8 cellular contexts compared by ENCODE assay signal in the genomic region with DNA sequence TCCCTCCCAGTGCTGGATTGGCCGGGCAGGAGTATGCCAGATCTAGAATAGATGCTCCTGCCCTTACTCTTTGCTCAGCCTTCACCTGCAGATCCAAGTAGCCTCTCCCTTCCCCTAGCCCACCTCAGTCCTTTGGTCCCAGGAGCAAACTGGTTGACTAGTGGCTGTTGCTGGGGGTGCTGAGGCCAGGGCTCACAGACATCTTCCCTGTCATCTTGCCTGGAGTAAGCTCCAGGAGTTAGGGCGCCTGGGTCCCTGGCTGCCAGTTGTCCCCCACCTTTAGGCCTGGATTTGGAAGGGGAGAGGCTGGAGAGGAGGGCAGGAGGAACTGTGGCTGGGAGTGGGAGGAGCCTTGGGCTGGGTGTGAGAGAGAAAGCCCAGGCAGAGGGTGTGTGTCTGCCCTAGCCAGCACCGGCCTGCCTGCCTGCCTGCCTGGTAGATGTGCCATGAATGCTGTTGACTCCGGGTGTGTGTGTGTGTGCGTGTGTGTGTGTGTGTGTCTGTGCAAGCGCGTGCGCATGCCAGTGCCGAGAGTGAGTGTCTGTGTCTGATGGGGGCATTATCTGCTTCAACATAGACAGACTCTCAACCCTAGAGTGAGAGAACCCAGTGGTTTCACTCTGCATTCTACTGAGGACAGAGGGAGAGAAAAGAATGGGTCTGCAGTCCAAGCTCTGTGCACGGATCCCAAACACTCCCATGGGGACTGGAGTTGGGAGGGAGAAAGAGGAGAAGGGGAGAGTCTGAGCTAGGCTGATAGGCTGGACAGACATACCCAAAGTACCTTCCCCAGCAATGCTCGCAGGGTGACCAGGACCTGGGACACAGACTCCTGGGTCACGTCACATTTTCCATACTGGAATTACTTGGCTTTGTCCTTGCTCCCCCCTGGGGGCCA. TPM values are rescaled to one million over a fixed set of nuclear protein-coding genes. Genes with fewer than 3 reads are reported as not detected.
A peak's percentile ranks its signal among the peaks of the same experiment; 100 is the strongest.
DNase-seq lines count a peak whose midpoint lies in the region; ATAC-seq and TF ChIP-seq lines count a peak whose summit lies in the region.

No MANE protein-coding gene starts in this region.

- H3K4me1 ChIP-seq in Karpas-422 (ENCODE audit: low read length), result peaks cover 18% of the 10 kb centered on the region
- H3K4me1 ChIP-seq in foreskin keratinocyte, result peaks cover 18% of the 10 kb centered on the region
- H3K4me1 ChIP-seq in trophoblast cell (ENCODE audit: control insufficient read depth in 1 of 2, insufficient read depth in 2 of 2, low read length in 2 of 2), result peaks cover 35 to 41% of the 10 kb centered on the region in 2 experiments

- H3K9ac ChIP-seq in Karpas-422 (ENCODE audit: low read length), result peak overlapping the region; percentile 48
- no peak overlapping the region for H3K9ac ChIP-seq in trophoblast cell (ENCODE audit: low read length)

- peak; percentile 38 for DNase-seq in ELR (ENCODE audit: low read depth)
- DNase-seq in Karpas-422, result peak; percentile 56
- DNase-seq in foreskin keratinocyte, result peak; percentile 73 to 84
- DNase-seq in trophoblast cell, result peak in 1 of 2 donors; percentile 37
- DNase-seq in SK-N-DZ (ENCODE audit: low spot score), result no peak
- DNase-seq in SW 1271 (lab: John Stamatoyannopoulos, UW), result no peak

- peak overlapping the region; percentile 59 for H3K4me2 ChIP-seq in Karpas-422 (ENCODE audit: low read depth, low read length, poor library complexity, severe bottlenecking)
- H3K4me2 ChIP-seq in trophoblast cell (ENCODE audit: low read length), result peak overlapping the region; percentile 66

- peak overlapping the region; percentile 67 for H2AK5ac ChIP-seq in trophoblast cell (ENCODE audit: low read length)

- H3K4me3 Mint-ChIP-seq in activated T-helper 17 cell treated with anti-CD3 and anti-CD28 coated beads, Interleukin-2, amount 50 U/mL, for 72 hours, result peak overlapping the region; percentile 86

- H4K8ac ChIP-seq in trophoblast cell (ENCODE audit: low read depth, low read length), result peak overlapping the region; percentile 63

- H3K18ac ChIP-seq in trophoblast cell (ENCODE audit: low read length), result peak overlapping the region; percentile 89

- H3K36me3 ChIP-seq in Karpas-422 (ENCODE audit: insufficient read depth, low read length) (no peaks in the 10 kb centered on the region), trophoblast cell (ENCODE audit: control insufficient read depth in 1 of 2, insufficient read depth in 2 of 2, low read length in 2 of 2) (no peaks in the 10 kb centered on the region)

- no peaks in the 10 kb centered on the region for H3K9me2 ChIP-seq in Karpas-422 (replicated peaks; ENCODE audit: insufficient read depth, low read length)

- H4K20me1 ChIP-seq in Karpas-422 (ENCODE audit: insufficient read depth, low read depth, low read length), result no peaks in the 10 kb centered on the region

- H3K27me3 Mint-ChIP-seq in activated T-helper 17 cell treated with anti-CD3 and anti-CD28 coated beads, Interleukin-2, amount 50 U/mL, for 72 hours, result no peaks in the 10 kb centered on the region

- no peaks in the 10 kb centered on the region for H3K9me3 Mint-ChIP-seq in activated T-helper 17 cell treated with anti-CD3 and anti-CD28 coated beads, Interleukin-2, amount 50 U/mL, for 72 hours

- H3K4me3 ChIP-seq in Karpas-422 (ENCODE audit: low read length), result peak overlapping the region; percentile 56
- H3K4me3 ChIP-seq in trophoblast cell (ENCODE audit: low read depth, low read length), result peak overlapping the region; percentile 25

- H2BK5ac ChIP-seq in trophoblast cell (ENCODE audit: low read depth, low read length, poor library complexity), result peak overlapping the region; percentile 9

- TF ChIP-seq CTCF in foreskin keratinocyte (conservative IDR thresholded peaks at IDR 0.05), result no peak

- no CpG with 5 or more reads among the region's 12 CpGs for WGBS in trophoblast cell (ENCODE audit: extremely low coverage, insufficient coverage, insufficient read length)

- H3K27me3 ChIP-seq in Karpas-422 (ENCODE audit: low read length) (no peaks in the 10 kb centered on the region), foreskin keratinocyte (no peaks in the 10 kb centered on the region), trophoblast cell (ENCODE audit: insufficient read depth, low read length) (no peaks in the 10 kb centered on the region)

- H3K27ac ChIP-seq in Karpas-422 (ENCODE audit: low read length) (no peak overlapping the region), foreskin keratinocyte (no peak overlapping the region), trophoblast cell (ENCODE audit: low read depth, low read length) (peak overlapping the region; percentile 32)

- H3K9me3 ChIP-seq in Karpas-422 (ENCODE audit: low read length) (no peaks in the 10 kb centered on the region), trophoblast cell (ENCODE audit: insufficient read depth, low read depth, low read length) (no peaks in the 10 kb centered on the region)

- no peaks in the 10 kb centered on the region for H3K79me2 ChIP-seq in Karpas-422 (ENCODE audit: low read length)
- peaks cover 3% of the 10 kb centered on the region for H3K79me2 ChIP-seq in trophoblast cell (ENCODE audit: control insufficient read depth, insufficient read depth, low read length, poor library complexity)

- no peak overlapping the region for H3K23ac ChIP-seq in trophoblast cell (ENCODE audit: low read length)

- peak overlapping the region; percentile 61 for H3K14ac ChIP-seq in trophoblast cell (ENCODE audit: low read length)

- peak; percentile 50 for ATAC-seq in activated T-helper 17 cell treated with anti-CD3 and anti-CD28 coated beads, Interleukin-2, amount 50 U/mL, for 72 hours (replicated peaks)
- ATAC-seq in foreskin keratinocyte, result peak; percentile 72
- no peak for ATAC-seq in HG02973 (IDR thresholded peaks at IDR 0.05; ENCODE audit: unreplicated experiment)

- peak overlapping the region; percentile 77 for H3K27ac Mint-ChIP-seq in activated T-helper 17 cell treated with anti-CD3 and anti-CD28 coated beads, Interleukin-2, amount 50 U/mL, for 72 hours

- peaks cover 55% of the 10 kb centered on the region for H3K4me1 Mint-ChIP-seq in activated T-helper 17 cell treated with anti-CD3 and anti-CD28 coated beads, Interleukin-2, amount 50 U/mL, for 72 hours

- H2BK12ac ChIP-seq in trophoblast cell (ENCODE audit: low read length), result peak overlapping the region; percentile 41

- peak overlapping the region; percentile 57 for H2BK120ac ChIP-seq in trophoblast cell (ENCODE audit: insufficient read depth, low read length, poor library complexity)

- peaks cover 22% of the 10 kb centered on the region for H3K36me3 Mint-ChIP-seq in activated T-helper 17 cell treated with anti-CD3 and anti-CD28 coated beads, Interleukin-2, amount 50 U/mL, for 72 hours (ENCODE audit: low read depth)

- H4K91ac ChIP-seq in trophoblast cell (ENCODE audit: low read depth, low read length), result peak overlapping the region; percentile 83

- H2AFZ ChIP-seq in Karpas-422 (ENCODE audit: low read length) (peak overlapping the region; percentile 25; the same call in 1 of the 2 replicates), trophoblast cell (ENCODE audit: insufficient read depth, low read length, poor library complexity) (peak overlapping the region; percentile 5)

- peak overlapping the region; percentile 39 for H4K12ac ChIP-seq in trophoblast cell (ENCODE audit: low read depth, low read length)

- peak overlapping the region; percentile 2 for H3K4ac ChIP-seq in trophoblast cell (ENCODE audit: low read depth, low read length)

- peaks cover 21% of the 10 kb centered on the region for H3K79me1 ChIP-seq in trophoblast cell (ENCODE audit: low read length)

RNA-seq across cellular contexts. Expression of a gene that starts 0.9 kb away (rescaled TPM):
- total RNA-seq in Karpas-422 (2014; rRNA removed; shearing (Covaris generic); ENCODE audit: low replicate concordance), result 1.7 and 6.5 TPM in 2 replicates
- 10 to 100 TPM; 28.5 to 58.3 TPM for total RNA-seq in activated T-helper 17 cell treated with anti-CD3 and anti-CD28 coated beads, Interleukin-2, amount 50 U/mL, for 72 hours
- 32.8 and 33.3 TPM in 2 replicates for total RNA-seq in foreskin keratinocyte
- polyA plus RNA-seq in foreskin keratinocyte, result 26.3 and 29.2 TPM in 2 replicates
- 9.8 and 10.0 TPM in 2 replicates for polyA plus RNA-seq in trophoblast cell (2013)
- polyA plus RNA-seq in SK-N-DZ (2014; cell fraction: cytosol; rRNA removed), result 0.35 and 2.0 TPM in 2 replicates
- polyA plus RNA-seq in SK-N-DZ (2014; cell fraction: nucleus; rRNA removed), result 1.9 and 2.2 TPM in 2 replicates

RNA-seq across cellular contexts. Expression of a gene that starts 25.8 kb away (rescaled TPM):
- 124 and 159 TPM in 2 replicates for total RNA-seq in Karpas-422 (2014; rRNA removed; shearing (Covaris generic); ENCODE audit: low replicate concordance)
- 100 to 1,000 TPM; 183 to 187 TPM for total RNA-seq in activated T-helper 17 cell treated with anti-CD3 and anti-CD28 coated beads, Interleukin-2, amount 50 U/mL, for 72 hours
- 0.14 and 0.32 TPM in 2 replicates for total RNA-seq in foreskin keratinocyte
- 0.15 and 0.17 TPM in 2 replicates for polyA plus RNA-seq in foreskin keratinocyte
- polyA plus RNA-seq in trophoblast cell (2013), result 0.11 and 0.12 TPM in 2 replicates
- 0.14 TPM in 1 of 2 replicates, not detected in the other for polyA plus RNA-seq in SK-N-DZ (2014; cell fraction: cytosol; rRNA removed)
- not detected in 2 replicates for polyA plus RNA-seq in SK-N-DZ (2014; cell fraction: nucleus; rRNA removed)

RNA-seq across cellular contexts. Expression of a gene that starts 35.2 kb away (rescaled TPM):
- total RNA-seq in Karpas-422 (2014; rRNA removed; shearing (Covaris generic); ENCODE audit: low replicate concordance), result 9.4 and 22.8 TPM in 2 replicates
- 10 to 100 TPM; 80.1 to 92.1 TPM for total RNA-seq in activated T-helper 17 cell treated with anti-CD3 and anti-CD28 coated beads, Interleukin-2, amount 50 U/mL, for 72 hours
- 15.0 and 18.7 TPM in 2 replicates for total RNA-seq in foreskin keratinocyte
- 6.8 and 8.9 TPM in 2 replicates for polyA plus RNA-seq in foreskin keratinocyte
- polyA plus RNA-seq in trophoblast cell (2013), result 12.8 and 13.8 TPM in 2 replicates
- 60.0 and 67.0 TPM in 2 replicates for polyA plus RNA-seq in SK-N-DZ (2014; cell fraction: cytosol; rRNA removed)
- polyA plus RNA-seq in SK-N-DZ (2014; cell fraction: nucleus; rRNA removed), result 114 and 155 TPM in 2 replicates

RNA-seq across cellular contexts. Expression of a gene that starts 52.2 kb away (rescaled TPM):
- total RNA-seq in Karpas-422 (2014; rRNA removed; shearing (Covaris generic); ENCODE audit: low replicate concordance), result 13.1 and 19.2 TPM in 2 replicates
- 10 to 100 TPM; 29.8 to 43.5 TPM for total RNA-seq in activated T-helper 17 cell treated with anti-CD3 and anti-CD28 coated beads, Interleukin-2, amount 50 U/mL, for 72 hours
- 4.1 and 4.4 TPM in 2 replicates for total RNA-seq in foreskin keratinocyte
- polyA plus RNA-seq in foreskin keratinocyte, result 3.0 and 3.1 TPM in 2 replicates
- polyA plus RNA-seq in trophoblast cell (2013), result 8.8 and 9.2 TPM in 2 replicates
- polyA plus RNA-seq in SK-N-DZ (2014; cell fraction: cytosol; rRNA removed), result 8.3 and 10.5 TPM in 2 replicates
- polyA plus RNA-seq in SK-N-DZ (2014; cell fraction: nucleus; rRNA removed), result 54.6 and 66.7 TPM in 2 replicates

RNA-seq across cellular contexts. Expression of a gene that starts 52.4 kb away (rescaled TPM):
- 24.0 and 30.6 TPM in 2 replicates for total RNA-seq in Karpas-422 (2014; rRNA removed; shearing (Covaris generic); ENCODE audit: low replicate concordance)
- 10 to 100 TPM; 41.8 to 42.3 TPM for total RNA-seq in activated T-helper 17 cell treated with anti-CD3 and anti-CD28 coated beads, Interleukin-2, amount 50 U/mL, for 72 hours
- total RNA-seq in foreskin keratinocyte, result 11.0 and 11.7 TPM in 2 replicates
- polyA plus RNA-seq in foreskin keratinocyte, result 3.7 and 4.6 TPM in 2 replicates
- polyA plus RNA-seq in trophoblast cell (2013), result 7.0 and 7.6 TPM in 2 replicates
- 15.1 and 20.2 TPM in 2 replicates for polyA plus RNA-seq in SK-N-DZ (2014; cell fraction: cytosol; rRNA removed)
- 30.2 and 38.9 TPM in 2 replicates for polyA plus RNA-seq in SK-N-DZ (2014; cell fraction: nucleus; rRNA removed)

Comparison
In these comparisons a context has a peak if more than half of its experiments do, and no peak if none do; other contexts are left out.
1. DNase-seq: peak in ELR (single experiment), Karpas-422 (single experiment) and foreskin keratinocyte (2 of 2); none in SK-N-DZ (single experiment) and SW 1271 (0 of 2).
2. RNA of a gene that starts 25.8 kb away (total RNA-seq): 183 to 187 TPM in activated T-helper 17 cell treated with anti-CD3 and anti-CD28 coated beads, Interleukin-2, amount 50 U/mL, for 72 hours and 124 to 159 TPM in Karpas-422; 0.14 to 0.32 TPM in foreskin keratinocyte; every median in the first group is over 10 times any median in the second.